19 cellular contexts compared by ENCODE assay signal in genomic region chr1:225539069-225539468, GRCh38.
DNase-seq lines count a peak whose midpoint lies in the region; ATAC-seq and TF ChIP-seq lines count a peak whose summit lies in the region.
"Had no signal": no experiment of that assay in that cellular context is flagged by ENCODE, and none has a peak within 500 bp of the region (broad histone marks: within the 10 kb centered on the region; RNA-seq: fewer than 3 reads in every experiment).

No MANE protein-coding gene starts in this region.

- H3K4me3 Mint-ChIP-seq in chondrocyte (ENCODE audit: unreplicated experiment), result no peak overlapping the region
- H3K4me3 Mint-ChIP-seq: CD8-positive, alpha-beta memory T cell had no signal

- H4K20me1 ChIP-seq in OCI-LY3 (ENCODE audit: insufficient read depth, low read length), result no peaks in the 10 kb centered on the region

- H3K9me3 ChIP-seq in OCI-LY3 (ENCODE audit: insufficient read depth, low read length), result no peaks in the 10 kb centered on the region
- H3K9me3 ChIP-seq: A549, BE2C, Peyer's patch had no signal

- peaks cover 78% of the 10 kb centered on the region for H3K4me1 Mint-ChIP-seq in chondrocyte (ENCODE audit: low read depth)
- H3K4me1 Mint-ChIP-seq: CD8-positive, alpha-beta memory T cell had no signal

- no peaks in the 10 kb centered on the region for H3K9me3 Mint-ChIP-seq in chondrocyte (ENCODE audit: low read depth)
- H3K9me3 Mint-ChIP-seq: CD8-positive, alpha-beta memory T cell had no signal

- H3K36me3 ChIP-seq in OCI-LY3 (replicated peaks; ENCODE audit: low read depth, low read length), result no peaks in the 10 kb centered on the region
- H3K36me3 ChIP-seq: BE2C, Peyer's patch had no signal

- ATAC-seq in sciatic nerve, result no peak

- no peaks in the 10 kb centered on the region for H3K27me3 Mint-ChIP-seq in chondrocyte (ENCODE audit: low read depth)

- peak overlapping the region; percentile 7; the same call in 1 of the 2 replicates for H3K9ac ChIP-seq in OCI-LY3 (ENCODE audit: low read length)
- H3K9ac ChIP-seq: KMS-11 had no signal

- intact Hi-C loops in sciatic nerve (cut with DNase I), result no loop called here

- H3K36me3 Mint-ChIP-seq in chondrocyte (ENCODE audit: low read depth), result peaks cover 2% of the 10 kb centered on the region
- H3K36me3 Mint-ChIP-seq: CD8-positive, alpha-beta memory T cell had no signal

- H3K4me1 ChIP-seq in OCI-LY3 (ENCODE audit: low read length), result peaks cover 19% of the 10 kb centered on the region
- H3K4me1 ChIP-seq: Peyer's patch had no signal

- no peak overlapping the region for H3K4me3 ChIP-seq in AG10803 (ENCODE audit: low read length)
- H3K4me3 ChIP-seq in OCI-LY3 (ENCODE audit: low read length), result peak overlapping the region; percentile 51
- H3K4me3 ChIP-seq: A549, Peyer's patch had no signal

- H3K79me2 ChIP-seq in OCI-LY3 (ENCODE audit: low read length), result 0 out of 2 replicates have a peak, but pooled peaks cover 3% of the 10 kb centered on the region

- H3K27ac ChIP-seq in OCI-LY3 (ENCODE audit: low read length), result peak overlapping the region; percentile 35; the same call in 1 of the 2 replicates
- H3K27ac ChIP-seq: A549, KMS-11, Peyer's patch had no signal

- H3K4me2 ChIP-seq in OCI-LY3 (ENCODE audit: low read length), result peak overlapping the region; percentile 68
- H3K4me2 ChIP-seq: A549, KMS-11 had no signal

- H3K27ac Mint-ChIP-seq in chondrocyte (ENCODE audit: unreplicated experiment), result peak overlapping the region; percentile 81

- no peak overlapping the region for H2AFZ ChIP-seq in OCI-LY3 (ENCODE audit: low read depth, low read length)

- H3K27me3 ChIP-seq in OCI-LY3 (ENCODE audit: low read depth, low read length), result no peaks in the 10 kb centered on the region
- H3K27me3 ChIP-seq: BE2C, Peyer's patch had no signal

- TF ChIP-seq CTCF in AG10803 (conservative IDR thresholded peaks at IDR 0.05; ENCODE audit: low read length), result no peak
- TF ChIP-seq CTCF in OCI-LY3 (IDR thresholded peaks at IDR 0.05; ENCODE audit: low read depth, low read length), result no peak
- TF ChIP-seq CTCF in chondrocyte (IDR thresholded peaks at IDR 0.05), result no peak

- DNase-seq in AG10803 (ENCODE audit: low read depth), result peak; percentile 8
- no peak for DNase-seq in chondrocyte (ENCODE audit: low spot score)
- peak; percentile 24 for DNase-seq in iris pigment epithelial cell (ENCODE audit: low read depth)
- no peak for DNase-seq in DMS79 (lab: John Stamatoyannopoulos, UW)
- no peak for DNase-seq in SIG-M5 (lab: John Stamatoyannopoulos, UW)
- no peak for DNase-seq in A172 (ENCODE audit: low spot score)
- DNase-seq in sciatic nerve (ENCODE audit: low spot score), result no peak
- DNase-seq: BE2C; CD8-positive, alpha-beta memory T cell; DMS 273 treated with DMSO at 0.1 percent for 48 hours; H7; MM.1S; NCI-H1105; NCI-H187; NCI-H82; Peyer's patch had no signal

Comparison
In these comparisons a context has a peak if more than half of its experiments do, and no peak if none do; other contexts are left out.
1. DNase-seq: peak in AG10803 (single experiment) and iris pigment epithelial cell (single experiment); none in chondrocyte (single experiment), DMS79 (single experiment), SIG-M5 (single experiment), A172 (single experiment) and sciatic nerve (single experiment).